1 cellular context compared by ENCODE assay signal in the genomic region with DNA sequence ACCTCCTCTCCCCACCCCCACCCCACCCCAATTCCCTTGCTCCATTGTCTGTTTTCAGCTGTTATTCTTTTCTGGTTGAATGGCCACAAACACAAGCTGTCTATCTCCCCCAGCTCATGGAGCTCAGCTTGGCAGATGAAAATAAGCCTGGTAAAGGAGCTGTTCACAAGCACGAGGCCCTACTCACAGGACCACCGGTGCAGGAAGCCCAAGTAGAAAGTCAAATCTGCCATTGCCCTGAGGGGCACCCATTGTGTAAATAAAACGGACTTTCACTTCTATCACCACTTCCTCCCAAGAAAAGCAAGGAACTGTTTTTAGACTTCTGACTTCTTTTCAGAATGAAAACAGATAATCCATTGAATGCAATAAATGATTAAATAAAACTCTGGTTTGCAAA.
TF ChIP-seq lines count a peak whose summit lies in the region.

No MANE protein-coding gene starts in this region.

TF ChIP-seq in IMR-90, 13 proteins besides CTCF, POLR2A, EP300 and RAD21 (continued from another document):
- TF ChIP-seq, protein P1, sequence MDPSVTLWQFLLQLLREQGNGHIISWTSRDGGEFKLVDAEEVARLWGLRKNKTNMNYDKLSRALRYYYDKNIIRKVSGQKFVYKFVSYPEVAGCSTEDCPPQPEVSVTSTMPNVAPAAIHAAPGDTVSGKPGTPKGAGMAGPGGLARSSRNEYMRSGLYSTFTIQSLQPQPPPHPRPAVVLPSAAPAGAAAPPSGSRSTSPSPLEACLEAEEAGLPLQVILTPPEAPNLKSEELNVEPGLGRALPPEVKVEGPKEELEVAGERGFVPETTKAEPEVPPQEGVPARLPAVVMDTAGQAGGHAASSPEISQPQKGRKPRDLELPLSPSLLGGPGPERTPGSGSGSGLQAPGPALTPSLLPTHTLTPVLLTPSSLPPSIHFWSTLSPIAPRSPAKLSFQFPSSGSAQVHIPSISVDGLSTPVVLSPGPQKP (IDR thresholded peaks at IDR 0.05; ENCODE audit: borderline replicate concordance, low read depth, low read length), result no peak
- no peak for TF ChIP-seq FOS (IDR thresholded peaks at IDR 0.05; ENCODE audit: low read depth, low read length)
- TF ChIP-seq NFE2L2 (IDR thresholded peaks at IDR 0.05; ENCODE audit: low read depth, low read length), result no peak
- TF ChIP-seq CEBPB (IDR thresholded peaks at IDR 0.05; ENCODE audit: low read depth, low read length), result no peak
- no peak for TF ChIP-seq RCOR1 (IDR thresholded peaks at IDR 0.05; ENCODE audit: insufficient replicate concordance, low read length)
- no peak for TF ChIP-seq BHLHE40 (IDR thresholded peaks at IDR 0.05; ENCODE audit: low read depth, low read length)
- no peak for TF ChIP-seq SMC3 (IDR thresholded peaks at IDR 0.05; ENCODE audit: low read depth, low read length)
- no peak for TF ChIP-seq MAFK (IDR thresholded peaks at IDR 0.05; ENCODE audit: low read depth, low read length)
- no peak for TF ChIP-seq RFX5 (IDR thresholded peaks at IDR 0.05; ENCODE audit: low read depth, low read length)
- TF ChIP-seq, protein P2, sequence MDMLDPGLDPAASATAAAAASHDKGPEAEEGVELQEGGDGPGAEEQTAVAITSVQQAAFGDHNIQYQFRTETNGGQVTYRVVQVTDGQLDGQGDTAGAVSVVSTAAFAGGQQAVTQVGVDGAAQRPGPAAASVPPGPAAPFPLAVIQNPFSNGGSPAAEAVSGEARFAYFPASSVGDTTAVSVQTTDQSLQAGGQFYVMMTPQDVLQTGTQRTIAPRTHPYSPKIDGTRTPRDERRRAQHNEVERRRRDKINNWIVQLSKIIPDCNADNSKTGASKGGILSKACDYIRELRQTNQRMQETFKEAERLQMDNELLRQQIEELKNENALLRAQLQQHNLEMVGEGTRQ (IDR thresholded peaks at IDR 0.05; ENCODE audit: low read depth, low read length), result no peak
